Comparison of ENCODE assay signal across 1 cellular context in genomic region chrX:136768469-136769084, GRCh38.
TF ChIP-seq lines count a peak whose summit lies in the region.

No MANE protein-coding gene starts in this region.

TF ChIP-seq in K562, 482 proteins besides CTCF, POLR2A, EP300 and RAD21 (continued from another document and continues in another):
- TF ChIP-seq MNT (conservative IDR thresholded peaks at IDR 0.05) (peak; percentile 45 to 55), SMARCA4 (IDR thresholded peaks at IDR 0.05) (peak; percentile 83), NCOA1 (IDR thresholded peaks at IDR 0.05; ENCODE audit: low read depth) (0 out of 2 replicates have a peak, but pooled peaks have one; percentile 11), ZBTB26 (CRISPR knock-in tag; IDR thresholded peaks at IDR 0.05) (0 out of 2 replicates have a peak, but pooled peaks have one; percentile 46), ZNF134 (CRISPR knock-in tag; conservative IDR thresholded peaks at IDR 0.05) (no peak), ZNF639 (CRISPR knock-in tag; conservative IDR thresholded peaks at IDR 0.05 in 1 of 2, IDR thresholded peaks at IDR 0.05 in 1 of 2) (peak in 1 of 2 experiments; percentile 18; a peak in 1 of 4 replicates), CHD4 (IDR thresholded peaks at IDR 0.05; ENCODE audit: insufficient read depth, insufficient replicate concordance, low read depth, low read length, poor library complexity, severe bottlenecking) (no peak), HES1 (IDR thresholded peaks at IDR 0.05; ENCODE audit: low read depth) (peak; percentile 53; the same call in 1 of the 2 replicates), ARNT (IDR thresholded peaks at IDR 0.05) (0 out of 4 replicates have a peak, but pooled peaks of 1 of the 2 experiments have one; percentile 18), RERE (CRISPR knock-in tag; IDR thresholded peaks at IDR 0.05; ENCODE audit: borderline replicate concordance) (no peak), U2AF2 (optimal IDR thresholded peaks at IDR 0.05; ENCODE audit: low read depth, low read length) (no peak), YBX1 (IDR thresholded peaks at IDR 0.05) (no peak), L3MBTL2 (IDR thresholded peaks at IDR 0.05) (peak; percentile 70; the same call in 1 of the 2 replicates), PHB (CRISPR knock-in tag; IDR thresholded peaks at IDR 0.05) (no peak), MCM5 (IDR thresholded peaks at IDR 0.05; ENCODE audit: low read depth) (no peak), RBM39 (optimal IDR thresholded peaks at IDR 0.05; ENCODE audit: low read depth, low read length) (no peak), FOXM1 (IDR thresholded peaks at IDR 0.05; ENCODE audit: low read depth) (0 out of 2 replicates have a peak, but pooled peaks have one; percentile 49), FOXM1 (CRISPR knock-in tag; IDR thresholded peaks at IDR 0.05; ENCODE audit: low read depth) (no peak), PATZ1 (CRISPR knock-in tag; IDR thresholded peaks at IDR 0.05; ENCODE audit: borderline replicate concordance) (no peak), SMARCA5 (IDR thresholded peaks at IDR 0.05) (no peak), THRAP3 (IDR thresholded peaks at IDR 0.05; ENCODE audit: borderline replicate concordance) (peak; percentile 32; the same call in 1 of the 2 replicates), MGA (IDR thresholded peaks at IDR 0.05) (peak; percentile 52), NCOA6 (IDR thresholded peaks at IDR 0.05) (0 out of 2 replicates have a peak, but pooled peaks have one; percentile 18), SREBF2 (CRISPR knock-in tag; IDR thresholded peaks at IDR 0.05) (no peak), HDAC2 (IDR thresholded peaks at IDR 0.05) (0 out of 2 replicates have a peak, but pooled peaks have one; percentile 49), ZNF436 (CRISPR knock-in tag; IDR thresholded peaks at IDR 0.05) (no peak), ZNF143 (CRISPR knock-in tag; IDR thresholded peaks at IDR 0.05) (peak; percentile 67), BMI1 (IDR thresholded peaks at IDR 0.05; ENCODE audit: low read length) (no peak), FIP1L1 (IDR thresholded peaks at IDR 0.05; ENCODE audit: low read depth, low read length, poor library complexity, severe bottlenecking) (no peak), TRIM24 (IDR thresholded peaks at IDR 0.05) (peak; percentile 45 to 55; a peak in 3 of 4 replicates), CBX8 (IDR thresholded peaks at IDR 0.05; ENCODE audit: borderline replicate concordance, extremely low read depth, low read depth, low read length, poor library complexity, severe bottlenecking) (no peak), NR2C1 (IDR thresholded peaks at IDR 0.05) (0 out of 2 replicates have a peak, but pooled peaks have one; percentile 15), NR2C1 (tag; IDR thresholded peaks at IDR 0.05) (peak; percentile 42; the same call in 1 of the 2 replicates)
